18 cellular contexts compared by ENCODE assay signal in genomic region chr1:9729523-9729922, GRCh38.
DNase-seq lines count a peak whose midpoint lies in the region; ATAC-seq and TF ChIP-seq lines count a peak whose summit lies in the region.
"Had no signal": no experiment of that assay in that cellular context is flagged by ENCODE, and none has a peak within 500 bp of the region (broad histone marks: within the 10 kb centered on the region; RNA-seq: fewer than 3 reads in every experiment).

No MANE protein-coding gene starts in this region.

- no peak for TF ChIP-seq POLR2A in GM18505 (IDR thresholded peaks at IDR 0.05; ENCODE audit: borderline replicate concordance, extremely low read depth, insufficient read depth, insufficient read length)

- no peak overlapping the region for H3T11ph ChIP-seq in H9 (ENCODE audit: low read length)

- no peak overlapping the region for H3K4me3 Mint-ChIP-seq in activated CD8-positive, alpha-beta memory T cell treated with anti-CD3 and anti-CD28 coated beads, Interleukin-2, amount 10 ng/mL, durations not matched to agents 7 days and 5 days
- no peak overlapping the region for H3K4me3 Mint-ChIP-seq in H9
- peak overlapping the region; percentile 53 for H3K4me3 Mint-ChIP-seq in activated naive CD8-positive, alpha-beta T cell treated with anti-CD3 and anti-CD28 coated beads, Interleukin-2, amount 50 U/mL, for 24 hours
- H3K4me3 Mint-ChIP-seq: mesothelial cell of epicardium had no signal

- no peak overlapping the region for H3K27ac ChIP-seq in H9 (ENCODE audit: insufficient read length, low read depth, low read length)
- peak overlapping the region; percentile 96 for H3K27ac ChIP-seq in neutrophil
- no peak overlapping the region for H3K27ac ChIP-seq in PC-9
- H3K27ac ChIP-seq: C4-2B, esophagus muscularis mucosa had no signal

- WGBS in H9 (ENCODE audit: extremely low coverage, insufficient read length, low lambda C conversion rate), result no CpG with 5 or more reads among the region's 12 CpGs

- H3K9me2 ChIP-seq in PC-9 (ENCODE audit: insufficient read depth), result no peaks in the 10 kb centered on the region

- no peaks in the 10 kb centered on the region for H3K27me3 ChIP-seq in H9 (ENCODE audit: insufficient read depth, low read length)
- no peaks in the 10 kb centered on the region for H3K27me3 ChIP-seq in neutrophil
- H3K27me3 ChIP-seq in PC-9 (ENCODE audit: insufficient read depth, low read depth), result no peaks in the 10 kb centered on the region
- H3K27me3 ChIP-seq: esophagus muscularis mucosa, MG63 had no signal

- POLR2A ChIA-PET in PC-9 (lab: Charles Lee; ENCODE audit: unreplicated experiment), result no interaction called here

- H3K4me3 ChIP-seq in neutrophil (ENCODE audit: low read depth in 1 of 2, low read length in 1 of 2), result no peak overlapping the region
- H3K4me3 ChIP-seq in PC-9, result no peak overlapping the region
- H3K4me3 ChIP-seq: esophagus muscularis mucosa, GM12878, MG63 had no signal

- H3K23ac ChIP-seq in H9 (ENCODE audit: insufficient read length, low read depth, low read length), result no peak overlapping the region

- no peaks in the 10 kb centered on the region for H3K79me1 ChIP-seq in H9 (ENCODE audit: insufficient read depth, low read depth, low read length, poor library complexity, severe bottlenecking)

- no peak for ATAC-seq in activated CD8-positive, alpha-beta memory T cell treated with anti-CD3 and anti-CD28 coated beads, Interleukin-2, amount 10 ng/mL, durations not matched to agents 7 days and 5 days
- no peak for ATAC-seq in activated naive CD8-positive, alpha-beta T cell treated with anti-CD3 and anti-CD28 coated beads, Interleukin-2, amount 50 U/mL, for 24 hours
- ATAC-seq in GM18502 (IDR thresholded peaks at IDR 0.05; ENCODE audit: poor library complexity, unreplicated experiment) (no peak), GM18505 (IDR thresholded peaks at IDR 0.05; ENCODE audit: unreplicated experiment) (no peak)
- ATAC-seq: GM12878 had no signal

- CTCF ChIA-PET in activated CD8-positive, alpha-beta memory T cell treated with anti-CD3 and anti-CD28 coated beads, Interleukin-2, amount 10 ng/mL, durations not matched to agents 7 days and 5 days (lab: Charles Lee), result interaction anchor here (0.7 to 8.2 kb wide), 3 partner anchors 9 to 101 kb away, joined by 4 to 85 read pairs (median 21); no protein-coding TSS in a partner anchor
- CTCF ChIA-PET in PC-9 (lab: Charles Lee), result interaction anchor here (0.7 kb wide), 1 partner anchor 38 kb away, joined by 3 read pairs; no protein-coding TSS in a partner anchor

- peak overlapping the region; percentile 90 for H3K27ac Mint-ChIP-seq in activated CD8-positive, alpha-beta memory T cell treated with anti-CD3 and anti-CD28 coated beads, Interleukin-2, amount 10 ng/mL, durations not matched to agents 7 days and 5 days
- peak overlapping the region in 2 of 3 experiments; percentile 15 to 70; a peak in 1 of 7 replicates for H3K27ac Mint-ChIP-seq in H9
- peak overlapping the region; percentile 89 for H3K27ac Mint-ChIP-seq in activated naive CD8-positive, alpha-beta T cell treated with anti-CD3 and anti-CD28 coated beads, Interleukin-2, amount 50 U/mL, for 24 hours
- H3K27ac Mint-ChIP-seq: mesothelial cell of epicardium had no signal

- no peak overlapping the region for H3K56ac ChIP-seq in H9 (ENCODE audit: insufficient read length, low read depth, low read length)

- DNase-seq in activated CD8-positive, alpha-beta memory T cell treated with anti-CD3 and anti-CD28 coated beads, Interleukin-2, amount 10 ng/mL, durations not matched to agents 7 days and 5 days, result no peak
- no peak for DNase-seq in activated CD8-positive, alpha-beta memory T cell treated with anti-CD3 and anti-CD28 coated beads, Interleukin-2, amount 50 U/mL, for 48 hours
- DNase-seq in H9 (no peak), PC-9 (no peak)
- no peak for DNase-seq in activated naive CD8-positive, alpha-beta T cell treated with anti-CD3 and anti-CD28 coated beads, Interleukin-2, amount 50 U/mL, for 24 hours
- DNase-seq: amygdala, MG63, NCI-H1694 treated with DMSO at 0.1 percent for 48 hours, NCI-H2227 treated with DMSO at 0.1 percent for 48 hours, NCI-H774, small intestine had no signal

- H3K79me2 ChIP-seq in H9 (ENCODE audit: insufficient read depth, low read length) (no peaks in the 10 kb centered on the region), PC-9 (ENCODE audit: low read depth) (no peaks in the 10 kb centered on the region)

- H3K4ac ChIP-seq in H9 (ENCODE audit: low read depth, low read length), result no peak overlapping the region

- H2BK15ac ChIP-seq in H9 (ENCODE audit: low read depth, low read length), result no peak overlapping the region

- H3K9ac ChIP-seq in H9 (ENCODE audit: extremely low read depth, insufficient read length, low read length), result no peak overlapping the region

- H4K5ac ChIP-seq in H9 (ENCODE audit: insufficient read length, low read depth, low read length), result no peak overlapping the region

- H3K4me2 ChIP-seq in H9 (ENCODE audit: insufficient read depth, insufficient read length, low read length) (no peak overlapping the region), PC-9 (no peak overlapping the region)

- H3K36me3 ChIP-seq in neutrophil (peaks cover 86% of the 10 kb centered on the region), PC-9 (ENCODE audit: low read depth) (no peaks in the 10 kb centered on the region)

- no peak overlapping the region for H2AK5ac ChIP-seq in H9 (ENCODE audit: insufficient read length, low read length)

- no peak overlapping the region for H2BK5ac ChIP-seq in H9 (ENCODE audit: insufficient read length, low read length)

- H2BK12ac ChIP-seq in H9 (ENCODE audit: insufficient read length, low read depth, low read length), result no peak overlapping the region

- H3K9me3 Mint-ChIP-seq in activated CD8-positive, alpha-beta memory T cell treated with anti-CD3 and anti-CD28 coated beads, Interleukin-2, amount 10 ng/mL, durations not matched to agents 7 days and 5 days (ENCODE audit: low read depth), result no peaks in the 10 kb centered on the region
- no peaks in the 10 kb centered on the region for H3K9me3 Mint-ChIP-seq in H9
- H3K9me3 Mint-ChIP-seq in activated naive CD8-positive, alpha-beta T cell treated with anti-CD3 and anti-CD28 coated beads, Interleukin-2, amount 50 U/mL, for 24 hours, result no peaks in the 10 kb centered on the region

- BruUV-seq in PC-9 (replicated peaks; lab: Mats Ljungman, UMichigan), result no TSS peak

- TF ChIP-seq CTCF in H9 (conservative IDR thresholded peaks at IDR 0.05) (no peak), neutrophil (IDR thresholded peaks at IDR 0.05) (no peak), PC-9 (conservative IDR thresholded peaks at IDR 0.05) (no peak)

- H3K36me3 Mint-ChIP-seq in activated CD8-positive, alpha-beta memory T cell treated with anti-CD3 and anti-CD28 coated beads, Interleukin-2, amount 10 ng/mL, durations not matched to agents 7 days and 5 days, result peaks cover 65% of the 10 kb centered on the region
- peaks cover 50 to 78% (median 66%) of the 10 kb centered on the region in 3 experiments for H3K36me3 Mint-ChIP-seq in H9 (ENCODE audit: insufficient read depth in 1 of 3, low read depth in 3 of 3)
- H3K36me3 Mint-ChIP-seq in activated naive CD8-positive, alpha-beta T cell treated with anti-CD3 and anti-CD28 coated beads, Interleukin-2, amount 50 U/mL, for 24 hours (ENCODE audit: low read depth), result peaks cover 66% of the 10 kb centered on the region

- intact Hi-C loops in PC-9 (cut with micrococcal nuclease; ENCODE audit: unreplicated experiment), result no loop called here

- no peak overlapping the region for H4K8ac ChIP-seq in H9 (replicated peaks; ENCODE audit: insufficient read length, low read depth, low read length)

- H2AFZ ChIP-seq in H9 (ENCODE audit: low read length), result no peak overlapping the region
- H2AFZ ChIP-seq in PC-9, result no peak overlapping the region

- no peak overlapping the region for H2BK20ac ChIP-seq in H9 (ENCODE audit: low read depth, low read length, poor library complexity, severe bottlenecking)

- H4K91ac ChIP-seq in H9 (ENCODE audit: insufficient read length, low read depth, low read length), result no peak overlapping the region

- H3K4me1 ChIP-seq in H9 (ENCODE audit: insufficient read depth, low read length) (no peaks in the 10 kb centered on the region), neutrophil (ENCODE audit: control insufficient read depth in 1 of 2, insufficient read depth in 1 of 2, low read depth in 1 of 2, low read length in 1 of 2) (peaks cover 20 to 21% of the 10 kb centered on the region in 2 experiments), PC-9 (replicated peaks; ENCODE audit: insufficient read depth) (no peaks in the 10 kb centered on the region)

- no peak overlapping the region for H3K14ac ChIP-seq in H9 (ENCODE audit: insufficient read depth, low read length)

- H2BK120ac ChIP-seq in H9 (ENCODE audit: low read depth, low read length, poor library complexity, severe bottlenecking), result no peak overlapping the region

- H3F3A ChIP-seq in PC-9 (ENCODE audit: insufficient read depth, low read depth), result no peaks in the 10 kb centered on the region

- H3K18ac ChIP-seq in H9 (ENCODE audit: insufficient read length, low read depth, low read length), result no peak overlapping the region

- no peaks in the 10 kb centered on the region for H3K27me3 Mint-ChIP-seq in activated CD8-positive, alpha-beta memory T cell treated with anti-CD3 and anti-CD28 coated beads, Interleukin-2, amount 10 ng/mL, durations not matched to agents 7 days and 5 days
- H3K27me3 Mint-ChIP-seq in H9 (ENCODE audit: low read depth), result peaks cover 2% of the 10 kb centered on the region; the same call in 1 of the 2 replicates
- no peaks in the 10 kb centered on the region for H3K27me3 Mint-ChIP-seq in activated naive CD8-positive, alpha-beta T cell treated with anti-CD3 and anti-CD28 coated beads, Interleukin-2, amount 50 U/mL, for 24 hours

- peaks cover 5% of the 10 kb centered on the region for H3K9me3 ChIP-seq in H9 (ENCODE audit: control insufficient read depth, low read depth, low read length)
- no peaks in the 10 kb centered on the region for H3K9me3 ChIP-seq in neutrophil
- no peaks in the 10 kb centered on the region for H3K9me3 ChIP-seq in PC-9 (ENCODE audit: insufficient read depth, low read depth)
- H3K9me3 ChIP-seq: esophagus muscularis mucosa, MG63 had no signal

- H3K4me1 Mint-ChIP-seq in activated CD8-positive, alpha-beta memory T cell treated with anti-CD3 and anti-CD28 coated beads, Interleukin-2, amount 10 ng/mL, durations not matched to agents 7 days and 5 days, result peaks cover 69% of the 10 kb centered on the region
- H3K4me1 Mint-ChIP-seq in H9, result no peaks in the 10 kb centered on the region; a peak in 1 of 4 replicates
- peaks cover 57% of the 10 kb centered on the region for H3K4me1 Mint-ChIP-seq in activated naive CD8-positive, alpha-beta T cell treated with anti-CD3 and anti-CD28 coated beads, Interleukin-2, amount 50 U/mL, for 24 hours
- H3K4me1 Mint-ChIP-seq: mesothelial cell of epicardium had no signal

- no peaks in the 10 kb centered on the region for H3K23me2 ChIP-seq in H9 (ENCODE audit: insufficient read length, low read depth, low read length, poor library complexity, severe bottlenecking)

- H4K20me1 ChIP-seq in H9 (ENCODE audit: control insufficient read depth, insufficient read depth, insufficient read length) (no peaks in the 10 kb centered on the region), PC-9 (ENCODE audit: insufficient read depth) (no peaks in the 10 kb centered on the region; the same call in 1 of the 2 replicates)
